Comparison of ENCODE assay signal across 9 cellular contexts in the genomic region with DNA sequence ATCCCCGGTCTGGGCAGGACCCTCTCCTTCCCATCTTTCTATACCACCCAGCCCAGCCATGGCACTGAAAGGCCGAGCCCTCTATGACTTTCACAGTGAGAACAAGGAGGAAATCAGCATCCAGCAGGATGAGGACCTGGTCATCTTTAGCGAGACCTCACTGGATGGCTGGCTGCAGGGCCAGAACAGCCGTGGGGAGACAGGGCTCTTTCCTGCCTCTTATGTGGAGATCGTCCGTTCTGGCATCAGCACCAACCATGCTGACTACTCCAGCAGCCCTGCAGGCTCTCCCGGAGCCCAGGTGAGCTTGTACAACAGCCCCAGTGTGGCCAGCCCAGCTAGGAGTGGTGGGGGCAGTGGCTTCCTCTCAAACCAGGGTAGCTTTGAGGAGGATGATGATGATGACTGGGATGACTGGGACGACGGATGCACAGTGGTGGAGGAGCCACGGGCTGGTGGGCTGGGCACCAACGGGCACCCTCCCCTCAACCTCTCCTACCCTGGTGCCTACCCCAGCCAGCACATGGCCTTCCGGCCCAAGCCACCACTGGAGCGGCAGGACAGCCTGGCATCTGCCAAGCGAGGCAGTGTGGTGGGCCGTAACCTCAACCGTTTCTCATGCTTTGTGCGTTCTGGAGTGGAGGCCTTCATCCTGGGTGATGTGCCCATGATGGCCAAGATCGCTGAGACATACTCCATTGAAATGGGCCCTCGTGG. TPM values are rescaled to one million over a fixed set of nuclear protein-coding genes. Genes with fewer than 3 reads are reported as not detected.
A peak's percentile ranks its signal among the peaks of the same experiment; 100 is the strongest.
DNase-seq lines count a peak whose midpoint lies in the region; ATAC-seq, FAIRE-seq and TF ChIP-seq lines count a peak whose summit lies in the region.
"Had no signal": no experiment of that assay in that cellular context is flagged by ENCODE, and none has a peak within 500 bp of the region (broad histone marks: within the 10 kb centered on the region; RNA-seq: fewer than 3 reads in every experiment).

No MANE protein-coding gene starts in this region.

- no peak for TF ChIP-seq EP300 in SK-N-SH (IDR thresholded peaks at IDR 0.05; ENCODE audit: borderline replicate concordance in 1 of 2, low read depth in 1 of 2, low read length in 1 of 2)

- DNase-seq in SK-N-SH (no peak), body of pancreas (peak in 1 of 4 donors; percentile 15), kidney epithelial cell (ENCODE audit: low read depth) (no peak), H54 (ENCODE audit: insufficient read length, low spot score) (no peak), SK-N-DZ (ENCODE audit: low spot score) (no peak), OCI-M2 (lab: John Stamatoyannopoulos, UW; ENCODE audit: unreplicated experiment) (no peak)

- WGBS in SK-N-SH (ENCODE audit: low lambda C conversion rate): 92% methylated on average over 12 of the region's 19 CpGs
- WGBS in body of pancreas, 2 donors: 44 to 51% methylated on average over 8 to 19 of the region's 19 CpGs

- ATAC-seq in SK-N-SH treated with all-trans-retinoic acid at 6 μM for 48 hours: no peak
- no peak for ATAC-seq in body of pancreas

- POLR2A ChIA-PET in SK-N-SH (lab: Yijun Ruan, JAX): no interaction called here

- H3K4me3 ChIP-seq in SK-N-SH (ENCODE audit: low read depth in 2 of 2, low read length in 1 of 2) (peak overlapping the region; percentile 73 to 98), body of pancreas (peak overlapping the region in 1 of 2 donors; percentile 74), kidney epithelial cell (ENCODE audit: low read depth, low read length) (peak overlapping the region; percentile 85), subcutaneous abdominal adipose tissue (ENCODE audit: low read depth in 1 of 5, low read length in 5 of 5) (peak overlapping the region; percentile 86 to 96 (median 92))

- intact Hi-C loops in body of pancreas (cut with DNase I): no loop called here

- FAIRE-seq in H54 (lab: Jason Lieb, UNC): no peak
- FAIRE-seq: endometrium had no signal

- H3K27me3 ChIP-seq in SK-N-SH (ENCODE audit: insufficient read depth) (no peaks in the 10 kb centered on the region), body of pancreas (no peaks in the 10 kb centered on the region), kidney epithelial cell (ENCODE audit: control insufficient read depth, insufficient read depth, low read length) (no peaks in the 10 kb centered on the region), subcutaneous abdominal adipose tissue (ENCODE audit: control insufficient read depth in 5 of 5, insufficient read depth in 4 of 5, low read length in 5 of 5) (no peaks in the 10 kb centered on the region)

- CTCF ChIA-PET in SK-N-SH (lab: Yijun Ruan, JAX): interaction anchor here (0.6 to 1.7 kb wide), 5 partner anchors 11 to 1657 kb away, joined by 3 to 4 read pairs (median 3); partner anchors contain the start of gene STOML1

- H3K79me2 ChIP-seq in SK-N-SH (ENCODE audit: insufficient read depth): peaks cover 86% of the 10 kb centered on the region

- peak overlapping the region; percentile 99 for H3K4me2 ChIP-seq in SK-N-SH

- no peak for TF ChIP-seq RAD21 in SK-N-SH (IDR thresholded peaks at IDR 0.05; ENCODE audit: low read length)

- H3F3A ChIP-seq in SK-N-SH (replicated peaks; ENCODE audit: insufficient read depth): no peaks in the 10 kb centered on the region

- peaks cover 40% of the 10 kb centered on the region for H4K20me1 ChIP-seq in SK-N-SH (ENCODE audit: insufficient read depth)

- H3K27ac ChIP-seq in SK-N-SH (ENCODE audit: low read depth in 2 of 2, low read length in 1 of 2) (peak overlapping the region in 1 of 2 experiments; percentile 96; a peak in 1 of 4 replicates), body of pancreas (peak overlapping the region; percentile 96 to 99 (median 98)), subcutaneous abdominal adipose tissue (ENCODE audit: low read depth, low read length) (peak overlapping the region; percentile 96)

- H3K36me3 ChIP-seq in SK-N-SH (replicated peaks in 1 of 2; ENCODE audit: control insufficient read depth in 1 of 2, insufficient read depth in 2 of 2, low read length in 1 of 2): peaks cover 0 to 10% of the 10 kb centered on the region in 2 experiments
- H3K36me3 ChIP-seq in body of pancreas (replicated peaks in 1 of 2; ENCODE audit: insufficient read depth in 1 of 2, low read depth in 2 of 2): no peaks in the 10 kb centered on the region
- no peaks in the 10 kb centered on the region for H3K36me3 ChIP-seq in kidney epithelial cell (ENCODE audit: control insufficient read depth, insufficient read depth, low read length)
- peaks cover 0 to 15% (median 8%) of the 10 kb centered on the region in 5 donors for H3K36me3 ChIP-seq in subcutaneous abdominal adipose tissue (ENCODE audit: control insufficient read depth in 5 of 5, insufficient read depth in 5 of 5, low read length in 5 of 5)

- no peaks in the 10 kb centered on the region for H3K9me2 ChIP-seq in SK-N-SH

- H2AFZ ChIP-seq in SK-N-SH (ENCODE audit: low read depth): no peak overlapping the region

- H3K9ac ChIP-seq in SK-N-SH: peak overlapping the region; percentile 99
- peak overlapping the region; percentile 35 to 94 (median 84) for H3K9ac ChIP-seq in subcutaneous abdominal adipose tissue (ENCODE audit: low read length in 5 of 5)

- TF ChIP-seq CTCF in SK-N-SH (IDR thresholded peaks at IDR 0.05): no peak
- no peak for TF ChIP-seq CTCF in body of pancreas (IDR thresholded peaks at IDR 0.05)
- no peak for TF ChIP-seq CTCF in kidney epithelial cell (IDR thresholded peaks at IDR 0.05; ENCODE audit: insufficient read depth, low read length, poor library complexity, severe bottlenecking)

- TF ChIP-seq POLR2A in body of pancreas (IDR thresholded peaks at IDR 0.05): no peak
- TF ChIP-seq POLR2A in H54 (IDR thresholded peaks at IDR 0.05; ENCODE audit: low read depth, low read length): no peak

- H3K4me1 ChIP-seq in SK-N-SH (ENCODE audit: control insufficient read depth in 1 of 2, insufficient read depth in 2 of 2, low read depth in 1 of 2, low read length in 1 of 2) (peaks cover 13 to 54% of the 10 kb centered on the region in 2 experiments; a peak in 3 of 4 replicates), body of pancreas (peaks cover 67% of the 10 kb centered on the region), subcutaneous abdominal adipose tissue (ENCODE audit: control insufficient read depth in 5 of 5, insufficient read depth in 5 of 5, low read length in 5 of 5) (peaks cover 41 to 79% (median 70%) of the 10 kb centered on the region in 5 donors)

- H3K9me3 ChIP-seq in SK-N-SH (no peaks in the 10 kb centered on the region), body of pancreas (no peaks in the 10 kb centered on the region), subcutaneous abdominal adipose tissue (ENCODE audit: control insufficient read depth in 5 of 5, low read length in 5 of 5) (no peaks in the 10 kb centered on the region)

TF ChIP-seq in SK-N-SH treated with all-trans-retinoic acid at 6 μM for 48 hours, 23 proteins besides CTCF, POLR2A, EP300 and RAD21:
- TF ChIP-seq ZFP3 (CRISPR knock-in tag; IDR thresholded peaks at IDR 0.05) (no peak), ZNF70 (CRISPR knock-in tag; IDR thresholded peaks at IDR 0.05) (no peak), ESRRG (CRISPR knock-in tag; IDR thresholded peaks at IDR 0.05) (no peak), PPARA (CRISPR knock-in tag; IDR thresholded peaks at IDR 0.05; ENCODE audit: borderline replicate concordance) (no peak)
TF ChIP-seq in SK-N-SH treated with all-trans-retinoic acid at 6 μM for 48 hours: peak in this region for 0.

RNA-seq across cellular contexts. Expression of gene SNX33, which starts 1.5 kb away (rescaled TPM):
- polyA plus RNA-seq in SK-N-SH (2012; rRNA removed): 7.7 and 8.5 TPM in 2 replicates
- 3.4 and 5.6 TPM in 2 replicates for polyA plus RNA-seq in SK-N-SH (2012; cell fraction: cytosol; rRNA removed)
- polyA plus RNA-seq in SK-N-SH (2012; cell fraction: nucleus; rRNA removed): 17.6 and 23.7 TPM in 2 replicates
- total RNA-seq in body of pancreas: 10 to 100 TPM; 19.8 to 21.8 TPM
- total RNA-seq in kidney epithelial cell: 23.4 and 25.7 TPM in 2 replicates
- polyA plus RNA-seq in SK-N-DZ (2014; cell fraction: cytosol; rRNA removed): 3.5 and 4.2 TPM in 2 replicates
- 7.1 and 10.5 TPM in 2 replicates for polyA plus RNA-seq in SK-N-DZ (2014; cell fraction: nucleus; rRNA removed)

RNA-seq across cellular contexts. Expression of gene IMP3, which starts 9.2 kb away (rescaled TPM):
- 56.1 and 56.2 TPM in 2 replicates for polyA plus RNA-seq in SK-N-SH (2012; rRNA removed)
- polyA plus RNA-seq in SK-N-SH (2012; cell fraction: cytosol; rRNA removed): 56.4 and 60.8 TPM in 2 replicates
- polyA plus RNA-seq in SK-N-SH (2012; cell fraction: nucleus; rRNA removed): 37.9 and 42.6 TPM in 2 replicates
- total RNA-seq in body of pancreas: 10 to 100 TPM; 43.1 to 66.6 TPM
- 95.9 and 97.7 TPM in 2 replicates for total RNA-seq in kidney epithelial cell
- 206 and 226 TPM in 2 replicates for polyA plus RNA-seq in SK-N-DZ (2014; cell fraction: cytosol; rRNA removed)
- polyA plus RNA-seq in SK-N-DZ (2014; cell fraction: nucleus; rRNA removed): 135 and 163 TPM in 2 replicates

RNA-seq across cellular contexts. Expression of gene SNUPN, which starts 23.7 kb away (rescaled TPM):
- polyA plus RNA-seq in SK-N-SH (2012; rRNA removed): 31.7 and 36.4 TPM in 2 replicates
- 35.0 and 35.8 TPM in 2 replicates for polyA plus RNA-seq in SK-N-SH (2012; cell fraction: cytosol; rRNA removed)
- polyA plus RNA-seq in SK-N-SH (2012; cell fraction: nucleus; rRNA removed): 19.0 and 26.1 TPM in 2 replicates
- total RNA-seq in body of pancreas: 10 to 100 TPM in 1 of 2 donors, 1 to 10 TPM in 1; 7.0 to 11.2 TPM
- 17.4 and 21.3 TPM in 2 replicates for total RNA-seq in kidney epithelial cell
- polyA plus RNA-seq in SK-N-DZ (2014; cell fraction: cytosol; rRNA removed): 24.8 and 29.2 TPM in 2 replicates
- 13.8 and 15.6 TPM in 2 replicates for polyA plus RNA-seq in SK-N-DZ (2014; cell fraction: nucleus; rRNA removed)
